Comparison of ENCODE assay signal across 19 cellular contexts in genomic region chr15:71791975-71792374, GRCh38. TPM values are rescaled to one million over a fixed set of nuclear protein-coding genes. Genes with fewer than 3 reads are reported as not detected.
A peak's percentile ranks its signal among the peaks of the same experiment; 100 is the strongest.
DNase-seq lines count a peak whose midpoint lies in the region; ATAC-seq, FAIRE-seq and TF ChIP-seq lines count a peak whose summit lies in the region.
"Had no signal": no experiment of that assay in that cellular context is flagged by ENCODE, and none has a peak within 500 bp of the region (broad histone marks: within the 10 kb centered on the region; RNA-seq: fewer than 3 reads in every experiment).

No MANE protein-coding gene starts in this region.

- H4K91ac ChIP-seq in mesenchymal stem cell (ENCODE audit: low read length), result no peak overlapping the region

- H3K27me3 ChIP-seq in astrocyte (ENCODE audit: insufficient read depth, low read length) (no peaks in the 10 kb centered on the region), mesenchymal stem cell (ENCODE audit: control insufficient read depth in 1 of 2, insufficient read depth in 1 of 2, low read length in 2 of 2) (peaks cover 0 to 5% of the 10 kb centered on the region in 2 experiments)

- H2BK12ac ChIP-seq in mesenchymal stem cell (ENCODE audit: low read length in 2 of 2), result peak overlapping the region in 1 of 2 experiments; percentile 67

- H4K8ac ChIP-seq in mesenchymal stem cell (ENCODE audit: low read length), result no peak overlapping the region

- H3K27ac Mint-ChIP-seq in astrocyte (ENCODE audit: unreplicated experiment) (peak overlapping the region; percentile 53), type B pancreatic cell (no peak overlapping the region)
- no peak overlapping the region for H3K27ac Mint-ChIP-seq in activated naive CD8-positive, alpha-beta T cell treated with anti-CD3 and anti-CD28 coated beads for 36 hours

- H3K9me3 Mint-ChIP-seq in astrocyte (ENCODE audit: unreplicated experiment) (peaks cover 3% of the 10 kb centered on the region), type B pancreatic cell (no peaks in the 10 kb centered on the region)
- H3K9me3 Mint-ChIP-seq in activated naive CD8-positive, alpha-beta T cell treated with anti-CD3 and anti-CD28 coated beads for 36 hours, result no peaks in the 10 kb centered on the region

- peak overlapping the region; percentile 30 for H3K27ac ChIP-seq in astrocyte (ENCODE audit: low read depth, low read length)
- peak overlapping the region; percentile 70 for H3K27ac ChIP-seq in mesenchymal stem cell (ENCODE audit: low read length, poor library complexity, severe bottlenecking)
- H3K27ac ChIP-seq: C4-2B had no signal

- H4K20me1 ChIP-seq in astrocyte (ENCODE audit: insufficient read depth, low read length), result no peaks in the 10 kb centered on the region

- H3K27me3 Mint-ChIP-seq in astrocyte (ENCODE audit: low read depth, unreplicated experiment), result peaks cover 3% of the 10 kb centered on the region
- peaks cover 3% of the 10 kb centered on the region for H3K27me3 Mint-ChIP-seq in type B pancreatic cell
- peaks cover 4% of the 10 kb centered on the region for H3K27me3 Mint-ChIP-seq in activated naive CD8-positive, alpha-beta T cell treated with anti-CD3 and anti-CD28 coated beads for 36 hours

- H3K4me3 Mint-ChIP-seq in astrocyte (ENCODE audit: unreplicated experiment) (no peak overlapping the region), type B pancreatic cell (no peak overlapping the region)
- H3K4me3 Mint-ChIP-seq in activated naive CD8-positive, alpha-beta T cell treated with anti-CD3 and anti-CD28 coated beads for 36 hours, result no peak overlapping the region

- H3K36me3 ChIP-seq in astrocyte (ENCODE audit: insufficient read depth, low read length) (no peaks in the 10 kb centered on the region), mesenchymal stem cell (ENCODE audit: control insufficient read depth in 1 of 2, insufficient read depth in 2 of 2, low read depth in 1 of 2, low read length in 2 of 2) (no peaks in the 10 kb centered on the region)

- H2BK15ac ChIP-seq in mesenchymal stem cell (ENCODE audit: low read depth, poor library complexity, severe bottlenecking), result no peak overlapping the region

- H3K9ac ChIP-seq in astrocyte (ENCODE audit: low read length) (peak overlapping the region; percentile 10), mesenchymal stem cell (ENCODE audit: low read length) (no peak overlapping the region)

- H3K4me2 ChIP-seq in astrocyte (ENCODE audit: low read length) (peak overlapping the region; percentile 52), mesenchymal stem cell (ENCODE audit: low read length, poor library complexity, severe bottlenecking) (no peak overlapping the region)

- H3K23ac ChIP-seq in mesenchymal stem cell (ENCODE audit: low read length in 2 of 2), result no peak overlapping the region

- peak overlapping the region; percentile 33 for H2BK5ac ChIP-seq in mesenchymal stem cell (ENCODE audit: low read depth, low read length, poor library complexity, severe bottlenecking)

- H3K4ac ChIP-seq in mesenchymal stem cell (ENCODE audit: low read depth in 1 of 2, low read length in 2 of 2), result no peak overlapping the region

- H2AFZ ChIP-seq in astrocyte (ENCODE audit: low read depth, low read length), result no peak overlapping the region
- no peak overlapping the region for H2AFZ ChIP-seq in mesenchymal stem cell (ENCODE audit: low read depth, low read length)

- intact Hi-C loops in left ventricle myocardium superior (cut with micrococcal nuclease) (no loop called here), Right ventricle myocardium superior (cut with DNase I) (no loop called here)

- H3K4me1 ChIP-seq in astrocyte (ENCODE audit: insufficient read depth, low read length) (peaks cover 26% of the 10 kb centered on the region), mesenchymal stem cell (ENCODE audit: control insufficient read depth, insufficient read depth, low read depth, low read length) (peaks cover 17% of the 10 kb centered on the region)

- peak overlapping the region; percentile 92 for H2AK5ac ChIP-seq in mesenchymal stem cell (ENCODE audit: low read length, severe bottlenecking)

- H3K14ac ChIP-seq in mesenchymal stem cell (ENCODE audit: low read length in 2 of 2), result peak overlapping the region in 1 of 2 experiments; percentile 95

- H3K9me3 ChIP-seq in astrocyte (ENCODE audit: insufficient read depth, low read depth, low read length) (no peaks in the 10 kb centered on the region), mesenchymal stem cell (ENCODE audit: control insufficient read depth, low read length) (no peaks in the 10 kb centered on the region)

- H3K79me2 ChIP-seq in astrocyte (ENCODE audit: insufficient read depth, low read length), result no peaks in the 10 kb centered on the region

- H3K18ac ChIP-seq in mesenchymal stem cell (ENCODE audit: low read depth in 1 of 2, low read length in 2 of 2), result no peak overlapping the region

- H3K79me1 ChIP-seq in mesenchymal stem cell (replicated peaks; ENCODE audit: low read length, poor library complexity, severe bottlenecking), result no peaks in the 10 kb centered on the region

- no peak overlapping the region for H2BK120ac ChIP-seq in mesenchymal stem cell (ENCODE audit: low read depth, low read length)

- ATAC-seq in left ventricle myocardium superior (peak; percentile 34), Right ventricle myocardium superior (ENCODE audit: poor library complexity) (no peak), HG03280 (IDR thresholded peaks at IDR 0.05; ENCODE audit: unreplicated experiment) (no peak)

- H3K4me3 ChIP-seq in astrocyte (ENCODE audit: insufficient read depth, low read depth, low read length), result no peak overlapping the region
- H3K4me3 ChIP-seq in mesenchymal stem cell (ENCODE audit: insufficient read depth in 1 of 2, low read depth in 1 of 2, low read length in 2 of 2), result no peak overlapping the region

- FAIRE-seq in astrocyte (lab: Jason Lieb, UNC), result no peak
- FAIRE-seq: A204.1, GM12892 had no signal

- TF ChIP-seq CTCF in astrocyte (IDR thresholded peaks at IDR 0.05; ENCODE audit: insufficient read depth, low read depth, low read length), result no peak
- TF ChIP-seq CTCF in type B pancreatic cell (conservative IDR thresholded peaks at IDR 0.05), result no peak

- H3K4me1 Mint-ChIP-seq in astrocyte (ENCODE audit: low read depth, unreplicated experiment) (peaks cover 21% of the 10 kb centered on the region), type B pancreatic cell (ENCODE audit: unreplicated experiment) (peaks cover 4% of the 10 kb centered on the region)
- H3K4me1 Mint-ChIP-seq in activated naive CD8-positive, alpha-beta T cell treated with anti-CD3 and anti-CD28 coated beads for 36 hours, result no peaks in the 10 kb centered on the region

- H3K36me3 Mint-ChIP-seq in astrocyte (ENCODE audit: low read depth, unreplicated experiment) (no peaks in the 10 kb centered on the region), type B pancreatic cell (no peaks in the 10 kb centered on the region)
- H3K36me3 Mint-ChIP-seq in activated naive CD8-positive, alpha-beta T cell treated with anti-CD3 and anti-CD28 coated beads for 36 hours, result no peaks in the 10 kb centered on the region

- no peak for DNase-seq in left ventricle myocardium superior
- no peak for DNase-seq in Right ventricle myocardium superior
- DNase-seq in astrocyte (ENCODE audit: low read depth), result no peak
- no peak for DNase-seq in mesenchymal stem cell
- peak; percentile 45 for DNase-seq in type B pancreatic cell (ENCODE audit: extremely low spot score, unreplicated experiment)
- no peak for DNase-seq in C1 segment of cervical spinal cord (lab: John Stamatoyannopoulos, UW)
- DNase-seq in activated naive CD8-positive, alpha-beta T cell treated with anti-CD3 and anti-CD28 coated beads for 36 hours, result no peak
- DNase-seq: DMS 273 treated with DMSO at 0.1 percent for 48 hours, GOT3, NCI-H1092, NCI-H146, NCI-H2081 treated with DMSO at 0.1 percent for 48 hours, NCI-H524, SHP77 had no signal

- WGBS in mesenchymal stem cell, result over 99% methylated on average over 6 of the region's 7 CpGs

RNA-seq across cellular contexts. Expression of gene NR2E3, which starts 18.4 kb away (rescaled TPM):
- total RNA-seq in left ventricle myocardium superior (not detected), Right ventricle myocardium superior (0.70 TPM), astrocyte (not detected in 2 replicates), type B pancreatic cell (ENCODE audit: low replicate concordance) (0.38 and 0.94 TPM in 2 replicates)
- 0.11 TPM for polyA plus RNA-seq in mesenchymal stem cell (2013, experiment 1 of 2)
- polyA plus RNA-seq in mesenchymal stem cell (2013, experiment 2 of 2), result 0.05 TPM
- total RNA-seq in activated naive CD8-positive, alpha-beta T cell treated with anti-CD3 and anti-CD28 coated beads for 36 hours, result not detected
- total RNA-seq: Daoy had no signal
